In genomic region chr17:63841350-63842172, GRCh38 we compare ENCODE assay signal across 8 cellular contexts. TPM values are rescaled to one million over a fixed set of nuclear protein-coding genes. Genes with fewer than 3 reads are reported as not detected.
DNase-seq lines count a peak whose midpoint lies in the region; ATAC-seq, FAIRE-seq and TF ChIP-seq lines count a peak whose summit lies in the region.

No MANE protein-coding gene starts in this region.

- peaks cover 36% of the 10 kb centered on the region for H3K36me3 Mint-ChIP-seq in effector memory CD8-positive, alpha-beta T cell (ENCODE audit: insufficient read depth)

- intact Hi-C loops in thyroid gland (cut with DNase I): no loop called here

- H3K4me3 ChIP-seq in SK-N-MC: peak overlapping the region; percentile 90
- H3K4me3 ChIP-seq in mesenchymal stem cell (ENCODE audit: insufficient read depth in 1 of 2, low read depth in 1 of 2, low read length in 2 of 2): peak overlapping the region; percentile 80 to 96
- peak overlapping the region; percentile 61 to 96 (median 89) for H3K4me3 ChIP-seq in thyroid gland (replicated peaks in 1 of 3)

- ATAC-seq in effector memory CD8-positive, alpha-beta T cell (replicated peaks): no peak
- ATAC-seq in HG02610 (IDR thresholded peaks at IDR 0.05; ENCODE audit: unreplicated experiment): no peak

- H3K27me3 Mint-ChIP-seq in effector memory CD8-positive, alpha-beta T cell: no peaks in the 10 kb centered on the region

- H3K27ac ChIP-seq in SK-N-MC: no peak overlapping the region
- H3K27ac ChIP-seq in mesenchymal stem cell (ENCODE audit: low read length, poor library complexity, severe bottlenecking): peak overlapping the region; percentile 79
- H3K27ac ChIP-seq in thyroid gland: peak overlapping the region; percentile 85 to 96 (median 88)

- H3K4me1 Mint-ChIP-seq in effector memory CD8-positive, alpha-beta T cell (ENCODE audit: low read depth in 2 of 2): peaks cover 24 to 38% of the 10 kb centered on the region in 2 donors

- peak overlapping the region in 1 of 2 experiments; percentile 40 for H2BK12ac ChIP-seq in mesenchymal stem cell (ENCODE audit: low read length in 2 of 2)

- no peak overlapping the region for H2BK15ac ChIP-seq in mesenchymal stem cell (ENCODE audit: low read depth, poor library complexity, severe bottlenecking)

- H2AK5ac ChIP-seq in mesenchymal stem cell (ENCODE audit: low read length, severe bottlenecking): no peak overlapping the region

- H3K14ac ChIP-seq in mesenchymal stem cell (ENCODE audit: low read length in 2 of 2): peak overlapping the region; percentile 21 to 57

- H3K9ac ChIP-seq in SK-N-MC (ENCODE audit: insufficient read length): peak overlapping the region; percentile 83
- peak overlapping the region; percentile 95 for H3K9ac ChIP-seq in mesenchymal stem cell (ENCODE audit: low read length)

- peaks cover 27% of the 10 kb centered on the region for H3K79me1 ChIP-seq in mesenchymal stem cell (replicated peaks; ENCODE audit: low read length, poor library complexity, severe bottlenecking)

- H3K4me1 ChIP-seq in mesenchymal stem cell (ENCODE audit: control insufficient read depth, insufficient read depth, low read depth, low read length): peaks cover 33% of the 10 kb centered on the region
- H3K4me1 ChIP-seq in thyroid gland: peaks cover 55 to 58% of the 10 kb centered on the region in 2 donors

- peak overlapping the region; percentile 75 for H2BK5ac ChIP-seq in mesenchymal stem cell (ENCODE audit: low read depth, low read length, poor library complexity, severe bottlenecking)

- in situ Hi-C loops in ACHN (cut with HindIII; ENCODE audit: low pct_ligation_motif_present, low pct_unique_long_range_greater_than_20kb, low sequenced_read_pairs): no loop called here

- H3K27me3 ChIP-seq in mesenchymal stem cell (ENCODE audit: control insufficient read depth in 1 of 2, insufficient read depth in 1 of 2, low read length in 2 of 2) (no peaks in the 10 kb centered on the region), thyroid gland (no peaks in the 10 kb centered on the region)

- 8% methylated on average over 26 of the region's 26 CpGs for WGBS in mesenchymal stem cell
- WGBS in thyroid gland, 2 donors: 9 to 11% methylated on average over 16 to 19 of the region's 26 CpGs

- DNase-seq in ACHN (peak; percentile 38), GM12891 (ENCODE audit: insufficient read length, low spot score) (no peak), SK-N-MC (ENCODE audit: low read depth, low spot score) (no peak), mesenchymal stem cell (peak; percentile 71), thyroid gland (peak; percentile 56 to 62), SHP77 treated with DMSO at 0.1 percent for 48 hours (lab: John Stamatoyannopoulos, UW) (no peak)
- no peak for DNase-seq in effector memory CD8-positive, alpha-beta T cell

- peak overlapping the region; percentile 93 to 95 for H3K4me3 Mint-ChIP-seq in effector memory CD8-positive, alpha-beta T cell

- H3K18ac ChIP-seq in mesenchymal stem cell (ENCODE audit: low read depth in 1 of 2, low read length in 2 of 2): peak overlapping the region; percentile 71 to 88

- H3K9me3 ChIP-seq in SK-N-MC (ENCODE audit: low read depth, low read length) (no peaks in the 10 kb centered on the region), mesenchymal stem cell (ENCODE audit: control insufficient read depth, low read length) (no peaks in the 10 kb centered on the region), thyroid gland (no peaks in the 10 kb centered on the region)

- H2AFZ ChIP-seq in mesenchymal stem cell (ENCODE audit: low read depth, low read length): peak overlapping the region; percentile 29

- H3K36me3 ChIP-seq in SK-N-MC (ENCODE audit: insufficient read depth, low read length) (peaks cover 5% of the 10 kb centered on the region; the same call in 1 of the 2 replicates), mesenchymal stem cell (ENCODE audit: control insufficient read depth in 1 of 2, insufficient read depth in 2 of 2, low read depth in 1 of 2, low read length in 2 of 2) (peaks cover 9 to 21% of the 10 kb centered on the region in 2 experiments), thyroid gland (peaks cover 0 to 4% of the 10 kb centered on the region in 2 donors)

- H4K91ac ChIP-seq in mesenchymal stem cell (ENCODE audit: low read length): peak overlapping the region; percentile 71

- TF ChIP-seq POLR2A in GM12891 (IDR thresholded peaks at IDR 0.05; ENCODE audit: low read depth, low read length) (no peak), thyroid gland (IDR thresholded peaks at IDR 0.05) (no peak)

- peak overlapping the region; percentile 57 to 85 for H3K4ac ChIP-seq in mesenchymal stem cell (ENCODE audit: low read depth in 1 of 2, low read length in 2 of 2)

- H3K4me2 ChIP-seq in mesenchymal stem cell (ENCODE audit: low read length, poor library complexity, severe bottlenecking): peak overlapping the region; percentile 97

- no peak for TF ChIP-seq CTCF in thyroid gland (IDR thresholded peaks at IDR 0.05)

- no peak overlapping the region for H2BK120ac ChIP-seq in mesenchymal stem cell (ENCODE audit: low read depth, low read length)

- peak; percentile 45 for FAIRE-seq in GM12891 (lab: Jason Lieb, UNC)

- peak overlapping the region; percentile 73 for H4K8ac ChIP-seq in mesenchymal stem cell (ENCODE audit: low read length)

- peak overlapping the region in 1 of 2 experiments; percentile 20 for H3K23ac ChIP-seq in mesenchymal stem cell (ENCODE audit: low read length in 2 of 2)

- peak overlapping the region; percentile 83 to 94 for H3K27ac Mint-ChIP-seq in effector memory CD8-positive, alpha-beta T cell

- H3K9me3 Mint-ChIP-seq in effector memory CD8-positive, alpha-beta T cell: no peaks in the 10 kb centered on the region

TF ChIP-seq in GM12891, 5 proteins besides CTCF, POLR2A, EP300 and RAD21:
- no peak for TF ChIP-seq POU2F2 (IDR thresholded peaks at IDR 0.05; ENCODE audit: low read depth, low read length)
- no peak for TF ChIP-seq PAX5 (IDR thresholded peaks at IDR 0.05; ENCODE audit: insufficient read depth, low read length, severe bottlenecking)
- TF ChIP-seq SPI1 (IDR thresholded peaks at IDR 0.05; ENCODE audit: low read depth, low read length): no peak
- TF ChIP-seq POLR2AphosphoS5 (IDR thresholded peaks at IDR 0.05; ENCODE audit: low read depth, low read length): no peak
- no peak for TF ChIP-seq TAF1 (IDR thresholded peaks at IDR 0.05; ENCODE audit: low read depth, low read length)
TF ChIP-seq in GM12891: peak in this region for 0.

RNA-seq across cellular contexts. Expression of gene SMARCD2, which starts 0.9 kb away (rescaled TPM):
- polyA plus RNA-seq in GM12891 (2012; ENCODE audit: low read depth, missing spikeins): 56.0 TPM
- polyA plus RNA-seq in mesenchymal stem cell (2013, experiment 1 of 2): 28.6 TPM
- 27.5 TPM for polyA plus RNA-seq in mesenchymal stem cell (2013, experiment 2 of 2)
- total RNA-seq in thyroid gland: 100 to 1,000 TPM in 1 of 4 donors, 10 to 100 TPM in 3; 75.0 to 101 (median 90.4) TPM

RNA-seq across cellular contexts. Expression of gene FTSJ3, which starts 14.1 kb away (rescaled TPM):
- polyA plus RNA-seq in GM12891 (2012; ENCODE audit: low read depth, missing spikeins): 27.1 TPM
- polyA plus RNA-seq in mesenchymal stem cell (2013, experiment 1 of 2): 27.8 TPM
- polyA plus RNA-seq in mesenchymal stem cell (2013, experiment 2 of 2): 28.3 TPM
- 10 to 100 TPM; 37.8 to 64.7 (median 47.2) TPM for total RNA-seq in thyroid gland

RNA-seq across cellular contexts. Expression of gene PSMC5, which starts 14.3 kb away (rescaled TPM):
- polyA plus RNA-seq in GM12891 (2012; ENCODE audit: low read depth, missing spikeins): 125 TPM
- polyA plus RNA-seq in mesenchymal stem cell (2013, experiment 1 of 2): 84.6 TPM
- polyA plus RNA-seq in mesenchymal stem cell (2013, experiment 2 of 2): 82.9 TPM
- total RNA-seq in thyroid gland: 10 to 100 TPM; 79.1 to 98.3 (median 86.4) TPM

RNA-seq across cellular contexts. Expression of gene CSH2, which starts 31.9 kb away (rescaled TPM):
- not detected for polyA plus RNA-seq in GM12891 (2012; ENCODE audit: low read depth, missing spikeins)
- not detected for polyA plus RNA-seq in mesenchymal stem cell (2013, experiment 1 of 2)
- polyA plus RNA-seq in mesenchymal stem cell (2013, experiment 2 of 2): not detected
- not detected for total RNA-seq in thyroid gland

RNA-seq across cellular contexts. Expression of gene GH2, which starts 40.2 kb away (rescaled TPM):
- not detected for polyA plus RNA-seq in GM12891 (2012; ENCODE audit: low read depth, missing spikeins)
- not detected for polyA plus RNA-seq in mesenchymal stem cell (2013, experiment 1 of 2)
- polyA plus RNA-seq in mesenchymal stem cell (2013, experiment 2 of 2): not detected
- not detected for total RNA-seq in thyroid gland

Comparison
In these comparisons a context has a peak if more than half of its experiments do, and no peak if none do; other contexts are left out.
1. DNase-seq: peak in ACHN (single experiment), mesenchymal stem cell (single experiment) and thyroid gland (2 of 2); none in GM12891 (single experiment), SK-N-MC (single experiment), effector memory CD8-positive, alpha-beta T cell (0 of 3) and SHP77 treated with DMSO at 0.1 percent for 48 hours (single experiment).
2. Peak in every context shown above with its lines, with median percentiles within 50 percentile points of each other: H3K4me3 ChIP-seq.